33 cellular contexts compared by ENCODE assay signal in genomic region chr13:107625648-107626047, GRCh38.
DNase-seq lines count a peak whose midpoint lies in the region; ATAC-seq, FAIRE-seq and TF ChIP-seq lines count a peak whose summit lies in the region.
"Had no signal": no experiment of that assay in that cellular context is flagged by ENCODE, and none has a peak within 500 bp of the region (broad histone marks: within the 10 kb centered on the region; RNA-seq: fewer than 3 reads in every experiment).

No MANE protein-coding gene starts in this region.

- no peak overlapping the region for H3K27ac ChIP-seq in neural cell (ENCODE audit: low read length)
- H3K27ac ChIP-seq: 22Rv1; A549; BLaER1; BLaER1 treated with 17β-estradiol and CSF1 and Interleukin-3, amounts not matched to agents 10 nM and 100 nM; C4-2B had no signal

- H3K27me3 Mint-ChIP-seq in chondrocyte (ENCODE audit: low read depth): no peaks in the 10 kb centered on the region
- H3K27me3 Mint-ChIP-seq: B cell; CD4-positive, alpha-beta memory T cell; CD4-positive, alpha-beta T cell; CD4-positive, CD25-positive, alpha-beta regulatory T cell; CD8-positive, alpha-beta memory T cell had no signal

- ATAC-seq in sciatic nerve: no peak
- ATAC-seq: A549; CD8-positive, alpha-beta T cell had no signal

- no peak overlapping the region for H2AFZ ChIP-seq in neural cell (ENCODE audit: low read depth, low read length)

- H3K9me3 ChIP-seq in neural cell (ENCODE audit: low read length): no peaks in the 10 kb centered on the region
- H3K9me3 ChIP-seq: A549; BE2C; BLaER1; BLaER1 treated with 17β-estradiol and CSF1 and Interleukin-3, amounts not matched to agents 10 nM and 100 nM; Caco-2 had no signal

- no peak overlapping the region for H3K4me3 Mint-ChIP-seq in chondrocyte (ENCODE audit: unreplicated experiment)
- H3K4me3 Mint-ChIP-seq: B cell; CD14-positive monocyte; CD4-positive, alpha-beta memory T cell; CD4-positive, alpha-beta T cell; CD4-positive, CD25-positive, alpha-beta regulatory T cell; CD8-positive, alpha-beta memory T cell; CD8-positive, alpha-beta T cell had no signal

- no peak for DNase-seq in H54 (ENCODE audit: insufficient read length, low spot score)
- DNase-seq in sciatic nerve (ENCODE audit: low spot score): no peak
- DNase-seq in chondrocyte (ENCODE audit: low spot score): no peak
- DNase-seq: 8988T; ACHN; AML-193; BE2C; C1 segment of cervical spinal cord; Caco-2; Calu3; CD4-positive, alpha-beta memory T cell; CD4-positive, alpha-beta T cell; CD4-positive, CD25-positive, alpha-beta regulatory T cell; CD8-positive, alpha-beta memory T cell; CD8-positive, alpha-beta T cell; COR-L47; DMS 273 treated with DMSO at 0.1 percent for 48 hours; DMS153; DMS53; DMS79; DMS79 treated with DMSO at 0.1 percent for 48 hours; DND-41; EL had no signal

- no peaks in the 10 kb centered on the region for H4K20me1 ChIP-seq in neural cell (ENCODE audit: insufficient read depth)
- H4K20me1 ChIP-seq: BLaER1; BLaER1 treated with 17β-estradiol and CSF1 and Interleukin-3, amounts not matched to agents 10 nM and 100 nM had no signal

- no peaks in the 10 kb centered on the region for H3K4me1 Mint-ChIP-seq in chondrocyte (ENCODE audit: low read depth)
- H3K4me1 Mint-ChIP-seq: B cell; CD14-positive monocyte; CD4-positive, alpha-beta memory T cell; CD4-positive, CD25-positive, alpha-beta regulatory T cell; CD8-positive, alpha-beta memory T cell had no signal

- H3K79me2 ChIP-seq in neural cell (replicated peaks; ENCODE audit: insufficient read depth, low read length): no peaks in the 10 kb centered on the region

- TF ChIP-seq POLR2A in H54 (IDR thresholded peaks at IDR 0.05; ENCODE audit: low read depth, low read length): no peak

- intact Hi-C loops in sciatic nerve (cut with DNase I): no loop called here

- H3K9ac ChIP-seq in neural cell (ENCODE audit: low read length): no peak overlapping the region
- H3K9ac ChIP-seq: BLaER1; BLaER1 treated with 17β-estradiol and CSF1 and Interleukin-3, amounts not matched to agents 10 nM and 100 nM had no signal

- no peak overlapping the region for H3K27ac Mint-ChIP-seq in chondrocyte (ENCODE audit: unreplicated experiment)
- H3K27ac Mint-ChIP-seq: B cell; CD14-positive monocyte; CD4-positive, alpha-beta memory T cell; CD4-positive, alpha-beta T cell; CD4-positive, CD25-positive, alpha-beta regulatory T cell; CD8-positive, alpha-beta memory T cell; CD8-positive, alpha-beta T cell had no signal

- TF ChIP-seq CTCF in neural cell (IDR thresholded peaks at IDR 0.05; ENCODE audit: poor library complexity, severe bottlenecking) (no peak), chondrocyte (IDR thresholded peaks at IDR 0.05) (no peak)

- H3K36me3 ChIP-seq in neural cell (ENCODE audit: insufficient read depth, low read length): no peaks in the 10 kb centered on the region
- H3K36me3 ChIP-seq: BLaER1; BLaER1 treated with 17β-estradiol and CSF1 and Interleukin-3, amounts not matched to agents 10 nM and 100 nM had no signal

- no peak overlapping the region for H3K4me2 ChIP-seq in neural cell (ENCODE audit: low read length)
- H3K4me2 ChIP-seq: A549; BLaER1; BLaER1 treated with 17β-estradiol and CSF1 and Interleukin-3, amounts not matched to agents 10 nM and 100 nM had no signal

- H3K9me3 Mint-ChIP-seq in chondrocyte (ENCODE audit: low read depth): no peaks in the 10 kb centered on the region
- H3K9me3 Mint-ChIP-seq: CD4-positive, alpha-beta T cell; CD8-positive, alpha-beta T cell had no signal

- H3K36me3 Mint-ChIP-seq in chondrocyte (ENCODE audit: low read depth): no peaks in the 10 kb centered on the region
- H3K36me3 Mint-ChIP-seq: CD14-positive monocyte; CD4-positive, alpha-beta memory T cell; CD4-positive, CD25-positive, alpha-beta regulatory T cell; CD8-positive, alpha-beta memory T cell; CD8-positive, alpha-beta T cell had no signal

- peak; percentile 67 for FAIRE-seq in H54 (lab: Jason Lieb, UNC)
- FAIRE-seq: A204.1, A549, D721Med had no signal

- H3K27me3 ChIP-seq in neural cell (ENCODE audit: insufficient read depth, low read depth, low read length): no peaks in the 10 kb centered on the region
- H3K27me3 ChIP-seq: BE2C; BLaER1; BLaER1 treated with 17β-estradiol and CSF1 and Interleukin-3, amounts not matched to agents 10 nM and 100 nM had no signal

- H3K9me2 ChIP-seq in neural cell (ENCODE audit: insufficient read depth, low read length): no peaks in the 10 kb centered on the region

- H3F3A ChIP-seq in neural cell (ENCODE audit: insufficient read depth, low read length, poor library complexity, severe bottlenecking): peaks cover 3% of the 10 kb centered on the region

- TF ChIP-seq RAD21 in neural cell (conservative IDR thresholded peaks at IDR 0.05): no peak

- TF ChIP-seq EP300 in neural cell (conservative IDR thresholded peaks at IDR 0.05; ENCODE audit: poor library complexity, severe bottlenecking): peak; percentile 89

- no peak overlapping the region for H3K4me3 ChIP-seq in neural cell (ENCODE audit: low read length)
- H3K4me3 ChIP-seq: A549; BLaER1; BLaER1 treated with 17β-estradiol and CSF1 and Interleukin-3, amounts not matched to agents 10 nM and 100 nM had no signal

TF ChIP-seq in neural cell, 6 proteins besides CTCF, POLR2A, EP300 and RAD21:
- TF ChIP-seq REST (IDR thresholded peaks at IDR 0.05; ENCODE audit: borderline replicate concordance) (no peak), POLR2AphosphoS5 (IDR thresholded peaks at IDR 0.05) (peak; percentile 88)
